18 cellular contexts compared by ENCODE assay signal in the genomic region with DNA sequence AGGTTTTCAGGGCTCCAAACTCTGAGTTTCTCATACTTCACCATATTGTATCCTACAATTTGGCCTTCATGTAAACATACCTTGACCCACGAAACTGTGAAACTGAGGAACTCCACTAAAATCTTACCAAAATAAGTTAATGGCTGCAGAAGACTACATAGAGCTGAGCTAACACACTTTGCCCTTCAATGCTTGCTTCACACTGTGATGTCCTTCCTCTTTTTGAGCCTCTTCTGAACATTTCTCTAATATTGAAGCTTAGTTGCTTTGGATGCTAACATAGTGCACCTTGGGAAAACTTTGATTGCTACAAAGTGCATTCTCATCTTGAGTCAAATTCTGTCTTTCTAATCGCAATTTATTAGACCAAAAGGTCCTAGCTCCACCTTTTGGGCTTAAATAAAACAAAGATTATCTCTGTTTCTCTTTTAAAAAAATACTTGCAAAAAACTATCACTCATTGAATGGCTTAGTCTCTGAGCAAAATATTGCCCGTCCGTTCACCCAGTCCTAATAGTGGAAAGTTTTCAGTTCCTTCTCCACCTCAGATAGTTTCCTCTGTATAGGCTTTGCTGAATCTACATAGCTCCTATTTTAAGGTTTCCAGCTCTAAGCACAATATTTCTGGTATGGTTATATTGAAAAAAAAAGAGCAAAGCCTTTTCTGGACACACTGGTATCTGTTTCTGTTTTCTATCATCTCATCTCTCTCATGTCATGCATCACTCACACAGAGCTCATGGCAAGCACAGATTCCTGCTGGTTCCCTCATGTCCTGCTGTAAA.
A peak's percentile ranks its signal among the peaks of the same experiment; 100 is the strongest.
DNase-seq lines count a peak whose midpoint lies in the region; ATAC-seq, FAIRE-seq and TF ChIP-seq lines count a peak whose summit lies in the region.
"Had no signal": no experiment of that assay in that cellular context is flagged by ENCODE, and none has a peak within 500 bp of the region (broad histone marks: within the 10 kb centered on the region; RNA-seq: fewer than 3 reads in every experiment).

No MANE protein-coding gene starts in this region.

- no peaks in the 10 kb centered on the region for H3K27me3 Mint-ChIP-seq in natural killer cell treated with Interleukin-12 subunit alpha and Interleukin-12 subunit beta and Interleukin-15 and Interleukin-18, amount 100 ng/mL, for 72 hours
- H3K27me3 Mint-ChIP-seq: activated CD4-positive, alpha-beta memory T cell treated with anti-CD3 and anti-CD28 coated beads, Interleukin-2, amount 10 ng/mL, durations not matched to agents 7 days and 5 days; progenitor cell of endocrine pancreas had no signal

- no peak overlapping the region for H3K9ac ChIP-seq in kidney (ENCODE audit: low read length in 2 of 2)

- no peaks in the 10 kb centered on the region for H3K27me3 ChIP-seq in brain microvascular endothelial cell (replicated peaks)
- H3K27me3 ChIP-seq: body of pancreas, upper lobe of right lung had no signal

- H3K9me3 Mint-ChIP-seq in natural killer cell treated with Interleukin-12 subunit alpha and Interleukin-12 subunit beta and Interleukin-15 and Interleukin-18, amount 100 ng/mL, for 72 hours: peaks cover 13% of the 10 kb centered on the region

- H3K4me3 Mint-ChIP-seq in natural killer cell treated with Interleukin-12 subunit alpha and Interleukin-12 subunit beta and Interleukin-15 and Interleukin-18, amount 100 ng/mL, for 72 hours: no peak overlapping the region
- H3K4me3 Mint-ChIP-seq: activated CD4-positive, alpha-beta memory T cell treated with anti-CD3 and anti-CD28 coated beads, Interleukin-2, amount 10 ng/mL, durations not matched to agents 7 days and 5 days had no signal

- FAIRE-seq in kidney (lab: Jason Lieb, UNC): no peak

- H3K4me3 ChIP-seq in GM12864 (ENCODE audit: low read depth, low read length) (no peak overlapping the region), brain microvascular endothelial cell (ENCODE audit: low read depth, low read length) (no peak overlapping the region), kidney (ENCODE audit: low read length in 2 of 2) (no peak overlapping the region)
- H3K4me3 ChIP-seq: body of pancreas, upper lobe of right lung had no signal

- no peaks in the 10 kb centered on the region for H3K9me3 ChIP-seq in kidney (ENCODE audit: control insufficient read depth in 1 of 2, low read length in 2 of 2)
- H3K9me3 ChIP-seq: body of pancreas, upper lobe of right lung had no signal

- H3K4me1 Mint-ChIP-seq in natural killer cell treated with Interleukin-12 subunit alpha and Interleukin-12 subunit beta and Interleukin-15 and Interleukin-18, amount 100 ng/mL, for 72 hours (ENCODE audit: low read depth in 2 of 2): no peaks in the 10 kb centered on the region
- H3K4me1 Mint-ChIP-seq: activated CD4-positive, alpha-beta memory T cell treated with anti-CD3 and anti-CD28 coated beads, Interleukin-2, amount 10 ng/mL, durations not matched to agents 7 days and 5 days had no signal

- in situ Hi-C loops in brain microvascular endothelial cell (cut with HindIII; ENCODE audit: low pct_ligation_motif_present, low sequenced_read_pairs): no loop called here

- ATAC-seq in GM19455 (IDR thresholded peaks at IDR 0.05; ENCODE audit: unreplicated experiment): peak; percentile 77
- ATAC-seq in HG02973 (IDR thresholded peaks at IDR 0.05; ENCODE audit: unreplicated experiment): peak; percentile 49
- no peak for ATAC-seq in natural killer cell treated with Interleukin-12 subunit alpha and Interleukin-12 subunit beta and Interleukin-15 and Interleukin-18, amount 100 ng/mL, for 72 hours
- ATAC-seq: body of pancreas, upper lobe of right lung had no signal

- no peaks in the 10 kb centered on the region for H3K36me3 Mint-ChIP-seq in natural killer cell treated with Interleukin-12 subunit alpha and Interleukin-12 subunit beta and Interleukin-15 and Interleukin-18, amount 100 ng/mL, for 72 hours

- no peaks in the 10 kb centered on the region for H3K4me1 ChIP-seq in kidney (ENCODE audit: control insufficient read depth in 1 of 2, insufficient read depth in 1 of 2, low read depth in 1 of 2, low read length in 2 of 2)
- H3K4me1 ChIP-seq: body of pancreas had no signal

- H3K27ac Mint-ChIP-seq in natural killer cell treated with Interleukin-12 subunit alpha and Interleukin-12 subunit beta and Interleukin-15 and Interleukin-18, amount 100 ng/mL, for 72 hours: no peak overlapping the region
- H3K27ac Mint-ChIP-seq: activated CD4-positive, alpha-beta memory T cell treated with anti-CD3 and anti-CD28 coated beads, Interleukin-2, amount 10 ng/mL, durations not matched to agents 7 days and 5 days; progenitor cell of endocrine pancreas had no signal

- H3K36me3 ChIP-seq in brain microvascular endothelial cell (replicated peaks) (no peaks in the 10 kb centered on the region), kidney (ENCODE audit: control insufficient read depth in 1 of 2, insufficient read depth in 2 of 2, low read length in 2 of 2) (no peaks in the 10 kb centered on the region)
- H3K36me3 ChIP-seq: upper lobe of right lung had no signal

- TF ChIP-seq CTCF in GM12864 (IDR thresholded peaks at IDR 0.05; ENCODE audit: low read depth, low read length, missing control alignments): no peak
- no peak for TF ChIP-seq CTCF in brain microvascular endothelial cell (IDR thresholded peaks at IDR 0.05; ENCODE audit: low read depth, low read length, missing control alignments)
- no peak for TF ChIP-seq CTCF in kidney (IDR thresholded peaks at IDR 0.05; ENCODE audit: borderline replicate concordance, extremely low read depth, insufficient read depth)

- intact Hi-C loops in kidney (cut with DNase I): no loop called here

- DNase-seq in GM12864 (ENCODE audit: low read depth) (peak; percentile 35), RPMI8226 (peak; percentile 19), brain microvascular endothelial cell (no peak), kidney (no peak)
- DNase-seq in natural killer cell treated with Interleukin-12 subunit alpha and Interleukin-12 subunit beta and Interleukin-15 and Interleukin-18, amount 100 ng/mL, for 72 hours (ENCODE audit: low spot score): no peak
- no peak for DNase-seq in stimulated activated CD4-positive, alpha-beta T cell treated with anti-CD3 and anti-CD28 coated beads, Interleukin-2, amount 100 ng/mL, for 24 hours
- DNase-seq: activated CD4-positive, alpha-beta memory T cell treated with anti-CD3 and anti-CD28 coated beads, Interleukin-2, amount 10 ng/mL, durations not matched to agents 7 days and 5 days; activated effector memory CD4-positive, alpha-beta T cell treated with anti-CD3 and anti-CD28 coated beads, Interleukin-2, amount 50 U/mL, for 16 hours; body of pancreas; effector CD8-positive, alpha-beta T cell; foreskin melanocyte; NCI-H1436; NCI-H510A treated with DMSO at 0.1 percent for 48 hours; T-helper 9 cell; upper lobe of right lung had no signal

- H3K27ac ChIP-seq in brain microvascular endothelial cell: no peak overlapping the region
- H3K27ac ChIP-seq in kidney (ENCODE audit: low read depth in 2 of 2, low read length in 2 of 2): no peak overlapping the region
- H3K27ac ChIP-seq: body of pancreas, upper lobe of right lung had no signal

Comparison
In these comparisons a context has a peak if more than half of its experiments do, and no peak if none do; other contexts are left out.
1. DNase-seq: peak in GM12864 (single experiment) and RPMI8226 (single experiment); none in brain microvascular endothelial cell (single experiment), natural killer cell treated with Interleukin-12 subunit alpha and Interleukin-12 subunit beta and Interleukin-15 and Interleukin-18, amount 100 ng/mL, for 72 hours (single experiment), kidney (single experiment) and stimulated activated CD4-positive, alpha-beta T cell treated with anti-CD3 and anti-CD28 coated beads, Interleukin-2, amount 100 ng/mL, for 24 hours (0 of 2).
2. ATAC-seq: peak in GM19455 (single experiment) and HG02973 (single experiment); none in natural killer cell treated with Interleukin-12 subunit alpha and Interleukin-12 subunit beta and Interleukin-15 and Interleukin-18, amount 100 ng/mL, for 72 hours (0 of 2).